ENCODE assay signal across 8 cellular contexts in the genomic region with DNA sequence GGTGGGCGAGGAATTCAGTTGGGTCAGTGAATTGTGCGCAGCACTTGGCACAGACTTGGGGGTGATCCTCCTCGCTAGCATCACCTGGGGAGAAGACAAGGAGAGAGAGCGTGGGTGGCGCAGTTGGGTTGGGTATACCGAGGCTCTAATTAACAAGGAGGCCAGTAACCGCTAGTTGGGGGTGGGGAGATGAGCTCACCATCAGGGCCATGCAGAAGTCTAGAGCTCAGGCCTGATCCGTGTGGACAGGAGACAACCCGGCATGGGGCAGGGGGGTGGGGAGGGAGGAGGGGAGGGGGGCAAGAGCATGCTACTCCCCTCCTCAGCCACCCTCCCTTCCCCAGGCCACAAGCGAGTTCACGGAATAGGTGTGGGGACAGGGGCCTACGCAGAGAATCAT. TPM values are rescaled to one million over a fixed set of nuclear protein-coding genes. Genes with fewer than 3 reads are reported as not detected.
DNase-seq lines count a peak whose midpoint lies in the region; ATAC-seq and TF ChIP-seq lines count a peak whose summit lies in the region.

No MANE protein-coding gene starts in this region.

- H3K4me1 ChIP-seq in iPS-18a (ENCODE audit: control insufficient read depth, low read depth, low read length) (peaks cover 63% of the 10 kb centered on the region), smooth muscle cell (ENCODE audit: low read depth) (peaks cover 29% of the 10 kb centered on the region), Karpas-422 (ENCODE audit: low read length) (peaks cover 35% of the 10 kb centered on the region)

- peak overlapping the region; percentile 78 for H3K27ac ChIP-seq in iPS-18a (ENCODE audit: low read length)
- H3K27ac ChIP-seq in smooth muscle cell (ENCODE audit: low read depth) = no peak overlapping the region
- H3K27ac ChIP-seq in Karpas-422 (ENCODE audit: low read length) = no peak overlapping the region

- peak overlapping the region; percentile 74 for H3K9ac ChIP-seq in iPS-18a (ENCODE audit: low read length)
- H3K9ac ChIP-seq in smooth muscle cell (ENCODE audit: low read depth) = peak overlapping the region; percentile 54
- H3K9ac ChIP-seq in Karpas-422 (ENCODE audit: low read length) = no peak overlapping the region

- DNase-seq in activated CD8-positive, alpha-beta memory T cell treated with anti-CD3 and anti-CD28 coated beads, Interleukin-2, amount 10 ng/mL, durations not matched to agents 7 days and 5 days = no peak
- no peak for DNase-seq in activated CD8-positive, alpha-beta memory T cell treated with anti-CD3 and anti-CD28 coated beads for 24 hours
- DNase-seq in activated naive CD8-positive, alpha-beta T cell treated with anti-CD3 and anti-CD28 coated beads, Interleukin-2, amount 10 ng/mL, durations not matched to agents 7 days and 5 days = no peak
- DNase-seq in smooth muscle cell (lab: John Stamatoyannopoulos, UW; ENCODE audit: unreplicated experiment) (no peak), NCI-H774 (lab: John Stamatoyannopoulos, UW) (no peak), Karpas-422 (no peak)

- H3K27me3 Mint-ChIP-seq in activated CD8-positive, alpha-beta memory T cell treated with anti-CD3 and anti-CD28 coated beads, Interleukin-2, amount 10 ng/mL, durations not matched to agents 7 days and 5 days = peaks cover 16% of the 10 kb centered on the region
- peaks cover 5% of the 10 kb centered on the region for H3K27me3 Mint-ChIP-seq in activated naive CD8-positive, alpha-beta T cell treated with anti-CD3 and anti-CD28 coated beads, Interleukin-2, amount 10 ng/mL, durations not matched to agents 7 days and 5 days

- peak overlapping the region; percentile 98 for H3K4me2 ChIP-seq in smooth muscle cell
- H3K4me2 ChIP-seq in Karpas-422 (ENCODE audit: low read depth, low read length, poor library complexity, severe bottlenecking) = no peak overlapping the region

- peak overlapping the region; percentile 70 for H3K4me3 Mint-ChIP-seq in activated CD8-positive, alpha-beta memory T cell treated with anti-CD3 and anti-CD28 coated beads, Interleukin-2, amount 10 ng/mL, durations not matched to agents 7 days and 5 days
- peak overlapping the region; percentile 85 for H3K4me3 Mint-ChIP-seq in activated naive CD8-positive, alpha-beta T cell treated with anti-CD3 and anti-CD28 coated beads, Interleukin-2, amount 10 ng/mL, durations not matched to agents 7 days and 5 days

- no peak overlapping the region for H3K27ac Mint-ChIP-seq in activated CD8-positive, alpha-beta memory T cell treated with anti-CD3 and anti-CD28 coated beads, Interleukin-2, amount 10 ng/mL, durations not matched to agents 7 days and 5 days
- peak overlapping the region; percentile 77 for H3K27ac Mint-ChIP-seq in activated naive CD8-positive, alpha-beta T cell treated with anti-CD3 and anti-CD28 coated beads, Interleukin-2, amount 10 ng/mL, durations not matched to agents 7 days and 5 days

- H3K4me3 ChIP-seq in iPS-18a (ENCODE audit: low read length) = peak overlapping the region; percentile 77
- peak overlapping the region; percentile 96 for H3K4me3 ChIP-seq in smooth muscle cell
- no peak overlapping the region for H3K4me3 ChIP-seq in Karpas-422 (ENCODE audit: low read length)

- H3K36me3 ChIP-seq in iPS-18a (ENCODE audit: control insufficient read depth, low read depth, low read length) = peaks cover 47% of the 10 kb centered on the region
- H3K36me3 ChIP-seq in smooth muscle cell (ENCODE audit: low read depth) = no peaks in the 10 kb centered on the region
- H3K36me3 ChIP-seq in Karpas-422 (ENCODE audit: insufficient read depth, low read length) = no peaks in the 10 kb centered on the region

- 18% methylated on average over 12 of the region's 12 CpGs for WGBS in smooth muscle cell (ENCODE audit: low lambda C conversion rate)

- H4K20me1 ChIP-seq in smooth muscle cell (ENCODE audit: low read depth) (no peaks in the 10 kb centered on the region), Karpas-422 (ENCODE audit: insufficient read depth, low read depth, low read length) (no peaks in the 10 kb centered on the region)

- H3K36me3 Mint-ChIP-seq in activated CD8-positive, alpha-beta memory T cell treated with anti-CD3 and anti-CD28 coated beads, Interleukin-2, amount 10 ng/mL, durations not matched to agents 7 days and 5 days = no peaks in the 10 kb centered on the region
- no peaks in the 10 kb centered on the region for H3K36me3 Mint-ChIP-seq in activated naive CD8-positive, alpha-beta T cell treated with anti-CD3 and anti-CD28 coated beads, Interleukin-2, amount 10 ng/mL, durations not matched to agents 7 days and 5 days

- no peak for ATAC-seq in activated CD8-positive, alpha-beta memory T cell treated with anti-CD3 and anti-CD28 coated beads, Interleukin-2, amount 10 ng/mL, durations not matched to agents 7 days and 5 days
- ATAC-seq in activated naive CD8-positive, alpha-beta T cell treated with anti-CD3 and anti-CD28 coated beads, Interleukin-2, amount 10 ng/mL, durations not matched to agents 7 days and 5 days (ENCODE audit: low read depth) = no peak
- ATAC-seq in GM21447 (IDR thresholded peaks at IDR 0.05; ENCODE audit: unreplicated experiment) = no peak

- no peaks in the 10 kb centered on the region for H3F3A ChIP-seq in smooth muscle cell (ENCODE audit: low read depth)

- POLR2A ChIA-PET in activated naive CD8-positive, alpha-beta T cell treated with anti-CD3 and anti-CD28 coated beads, Interleukin-2, amount 10 ng/mL, durations not matched to agents 7 days and 5 days (lab: Charles Lee) = interaction anchor here (0.9 to 5.4 kb wide), 6 partner anchors 9 to 535 kb away, joined by 3 to 48 read pairs (median 4); partner anchors contain the start of genes METTL3, RAB2B and TOX4

- no peak for TF ChIP-seq CTCF in smooth muscle cell (IDR thresholded peaks at IDR 0.05; ENCODE audit: borderline replicate concordance, insufficient read depth, poor library complexity, severe bottlenecking)

- H3K9me3 Mint-ChIP-seq in activated CD8-positive, alpha-beta memory T cell treated with anti-CD3 and anti-CD28 coated beads, Interleukin-2, amount 10 ng/mL, durations not matched to agents 7 days and 5 days (ENCODE audit: low read depth) = no peaks in the 10 kb centered on the region
- H3K9me3 Mint-ChIP-seq in activated naive CD8-positive, alpha-beta T cell treated with anti-CD3 and anti-CD28 coated beads, Interleukin-2, amount 10 ng/mL, durations not matched to agents 7 days and 5 days = no peaks in the 10 kb centered on the region

- no peaks in the 10 kb centered on the region for H3K9me3 ChIP-seq in iPS-18a (ENCODE audit: control insufficient read depth, low read depth, low read length)
- H3K9me3 ChIP-seq in smooth muscle cell (replicated peaks; ENCODE audit: low read depth) = no peaks in the 10 kb centered on the region
- no peaks in the 10 kb centered on the region for H3K9me3 ChIP-seq in Karpas-422 (ENCODE audit: low read length)

- H2AFZ ChIP-seq in smooth muscle cell (ENCODE audit: low read depth) (peak overlapping the region; percentile 96), Karpas-422 (ENCODE audit: low read length) (no peak overlapping the region)

- peaks cover 11% of the 10 kb centered on the region for H3K4me1 Mint-ChIP-seq in activated CD8-positive, alpha-beta memory T cell treated with anti-CD3 and anti-CD28 coated beads, Interleukin-2, amount 10 ng/mL, durations not matched to agents 7 days and 5 days
- H3K4me1 Mint-ChIP-seq in activated naive CD8-positive, alpha-beta T cell treated with anti-CD3 and anti-CD28 coated beads, Interleukin-2, amount 10 ng/mL, durations not matched to agents 7 days and 5 days = peaks cover 9% of the 10 kb centered on the region

- H3K79me2 ChIP-seq in smooth muscle cell (ENCODE audit: low read depth) = no peaks in the 10 kb centered on the region
- no peaks in the 10 kb centered on the region for H3K79me2 ChIP-seq in Karpas-422 (ENCODE audit: low read length)

- H3K27me3 ChIP-seq in iPS-18a (ENCODE audit: control insufficient read depth, insufficient read depth, low read length) = no peaks in the 10 kb centered on the region
- H3K27me3 ChIP-seq in smooth muscle cell (ENCODE audit: low read depth) = no peaks in the 10 kb centered on the region
- no peaks in the 10 kb centered on the region for H3K27me3 ChIP-seq in Karpas-422 (ENCODE audit: low read length)

- H3K9me2 ChIP-seq in Karpas-422 (replicated peaks; ENCODE audit: insufficient read depth, low read length) = no peaks in the 10 kb centered on the region

- CTCF ChIA-PET in activated CD8-positive, alpha-beta memory T cell treated with anti-CD3 and anti-CD28 coated beads, Interleukin-2, amount 10 ng/mL, durations not matched to agents 7 days and 5 days (lab: Charles Lee) = interaction anchor here (0.5 to 2.7 kb wide), 5 partner anchors 14 to 1046 kb away, joined by 3 to 13 read pairs (median 6); partner anchors contain the start of gene METTL3

RNA-seq across cellular contexts. Expression of gene SALL2, which starts 0.6 kb away (rescaled TPM):
- 1 to 10 TPM; 1.3 to 1.5 TPM for total RNA-seq in activated CD8-positive, alpha-beta memory T cell treated with anti-CD3 and anti-CD28 coated beads, Interleukin-2, amount 10 ng/mL, durations not matched to agents 7 days and 5 days
- total RNA-seq in activated naive CD8-positive, alpha-beta T cell treated with anti-CD3 and anti-CD28 coated beads, Interleukin-2, amount 10 ng/mL, durations not matched to agents 7 days and 5 days = 1 to 10 TPM; 4.0 to 4.4 TPM
- 4.5 and 5.9 TPM in 2 replicates for total RNA-seq in smooth muscle cell
- 4.5 and 6.7 TPM in 2 replicates for polyA plus RNA-seq in smooth muscle cell
- not detected in 2 replicates for total RNA-seq in Karpas-422 (2014; rRNA removed; shearing (Covaris generic); ENCODE audit: low replicate concordance)

RNA-seq across cellular contexts. Expression of gene METTL3, which starts 14.4 kb away (rescaled TPM):
- total RNA-seq in activated CD8-positive, alpha-beta memory T cell treated with anti-CD3 and anti-CD28 coated beads, Interleukin-2, amount 10 ng/mL, durations not matched to agents 7 days and 5 days = 10 to 100 TPM; 93.5 to 94.1 TPM
- total RNA-seq in activated naive CD8-positive, alpha-beta T cell treated with anti-CD3 and anti-CD28 coated beads, Interleukin-2, amount 10 ng/mL, durations not matched to agents 7 days and 5 days = 10 to 100 TPM; 89.2 to 90.9 TPM
- total RNA-seq in smooth muscle cell = 37.6 and 43.6 TPM in 2 replicates
- 25.5 and 29.7 TPM in 2 replicates for polyA plus RNA-seq in smooth muscle cell
- 83.1 and 105 TPM in 2 replicates for total RNA-seq in Karpas-422 (2014; rRNA removed; shearing (Covaris generic); ENCODE audit: low replicate concordance)

RNA-seq across cellular contexts. Expression of gene TOX4, which starts 48.6 kb away (rescaled TPM):
- total RNA-seq in activated CD8-positive, alpha-beta memory T cell treated with anti-CD3 and anti-CD28 coated beads, Interleukin-2, amount 10 ng/mL, durations not matched to agents 7 days and 5 days = 10 to 100 TPM; 72.7 to 87.1 TPM
- total RNA-seq in activated naive CD8-positive, alpha-beta T cell treated with anti-CD3 and anti-CD28 coated beads, Interleukin-2, amount 10 ng/mL, durations not matched to agents 7 days and 5 days = 10 to 100 TPM; 76.7 to 79.7 TPM
- total RNA-seq in smooth muscle cell = 31.9 and 33.9 TPM in 2 replicates
- 54.5 and 58.4 TPM in 2 replicates for polyA plus RNA-seq in smooth muscle cell
- total RNA-seq in Karpas-422 (2014; rRNA removed; shearing (Covaris generic); ENCODE audit: low replicate concordance) = 32.3 and 56.7 TPM in 2 replicates

RNA-seq across cellular contexts. Expression of gene RAB2B, which starts 48.8 kb away (rescaled TPM):
- total RNA-seq in activated CD8-positive, alpha-beta memory T cell treated with anti-CD3 and anti-CD28 coated beads, Interleukin-2, amount 10 ng/mL, durations not matched to agents 7 days and 5 days = 10 to 100 TPM; 26.1 to 28.2 TPM
- 10 to 100 TPM; 27.3 to 27.5 TPM for total RNA-seq in activated naive CD8-positive, alpha-beta T cell treated with anti-CD3 and anti-CD28 coated beads, Interleukin-2, amount 10 ng/mL, durations not matched to agents 7 days and 5 days
- total RNA-seq in smooth muscle cell = 30.4 and 36.0 TPM in 2 replicates
- 15.3 and 15.4 TPM in 2 replicates for polyA plus RNA-seq in smooth muscle cell
- total RNA-seq in Karpas-422 (2014; rRNA removed; shearing (Covaris generic); ENCODE audit: low replicate concordance) = 37.6 and 40.3 TPM in 2 replicates

RNA-seq across cellular contexts. Expression of gene OR10G3, which starts 54.3 kb away (rescaled TPM):
- not detected for total RNA-seq in activated CD8-positive, alpha-beta memory T cell treated with anti-CD3 and anti-CD28 coated beads, Interleukin-2, amount 10 ng/mL, durations not matched to agents 7 days and 5 days
- total RNA-seq in activated naive CD8-positive, alpha-beta T cell treated with anti-CD3 and anti-CD28 coated beads, Interleukin-2, amount 10 ng/mL, durations not matched to agents 7 days and 5 days = not detected
- not detected in 2 replicates for total RNA-seq in smooth muscle cell
- polyA plus RNA-seq in smooth muscle cell = not detected in 2 replicates
- not detected in 2 replicates for total RNA-seq in Karpas-422 (2014; rRNA removed; shearing (Covaris generic); ENCODE audit: low replicate concordance)
